In genomic region chr6:130182466-130182865, GRCh38 we compare ENCODE assay signal across 1 cellular context.
TF ChIP-seq lines count a peak whose summit lies in the region.

No MANE protein-coding gene starts in this region.

TF ChIP-seq in HepG2, 621 proteins besides CTCF, POLR2A, EP300 and RAD21 (continued from another document):
- TF ChIP-seq MNT (IDR thresholded peaks at IDR 0.05), result no peak
- TF ChIP-seq PCBP1 (IDR thresholded peaks at IDR 0.05; ENCODE audit: borderline replicate concordance, low read depth, low read length), result 0 out of 2 replicates have a peak, but pooled peaks have one; percentile 59
TF ChIP-seq in HepG2: peak in this region for 2.
